Comparison of ENCODE assay signal across 17 cellular contexts in the genomic region with DNA sequence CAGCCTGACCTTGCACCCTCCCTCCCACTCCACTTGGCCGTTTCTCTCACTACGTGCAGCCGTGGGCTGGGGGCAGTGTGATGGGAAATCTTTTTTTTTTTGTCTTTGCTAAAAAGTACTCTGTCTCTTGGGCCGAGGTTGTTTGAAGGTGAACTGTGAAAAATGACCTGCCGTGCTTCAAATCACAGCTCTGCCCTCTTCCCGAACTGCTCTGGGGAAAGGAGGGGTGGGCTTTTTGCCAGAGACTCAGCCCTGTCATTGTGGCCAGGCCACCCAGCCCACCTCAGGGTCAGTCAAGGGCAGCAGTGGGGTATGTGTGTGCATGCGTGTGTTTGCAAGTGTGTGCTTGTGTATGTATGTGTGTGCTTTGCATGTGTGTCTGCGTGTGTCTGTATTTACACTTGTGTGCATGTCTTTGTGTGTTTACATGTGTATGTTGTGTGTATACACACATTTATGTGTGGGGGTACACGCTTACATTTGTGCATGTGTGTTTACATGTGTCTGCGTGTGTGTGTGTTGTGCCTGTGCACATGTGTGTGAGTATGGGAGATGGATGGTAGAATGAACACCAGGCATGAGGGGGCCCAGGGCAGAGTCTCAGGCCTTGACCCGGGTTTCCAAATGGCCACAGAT.
DNase-seq lines count a peak whose midpoint lies in the region; ATAC-seq, FAIRE-seq and TF ChIP-seq lines count a peak whose summit lies in the region.
"Had no signal": no experiment of that assay in that cellular context is flagged by ENCODE, and none has a peak within 500 bp of the region (broad histone marks: within the 10 kb centered on the region; RNA-seq: fewer than 3 reads in every experiment).

No MANE protein-coding gene starts in this region.

- no peak for TF ChIP-seq EP300 in sigmoid colon (IDR thresholded peaks at IDR 0.05)

- H3K4me3 ChIP-seq in body of pancreas (no peak overlapping the region), liver (ENCODE audit: low read depth in 1 of 3, low read length in 3 of 3) (no peak overlapping the region), sigmoid colon (no peak overlapping the region)

- H3K27ac ChIP-seq in body of pancreas = no peak overlapping the region
- H3K27ac ChIP-seq in liver (ENCODE audit: low read depth in 1 of 2, low read length in 2 of 2) = peak overlapping the region; percentile 45 to 66
- peak overlapping the region; percentile 30 to 75 (median 54) for H3K27ac ChIP-seq in sigmoid colon

- no peaks in the 10 kb centered on the region for H3K36me3 ChIP-seq in body of pancreas (replicated peaks in 1 of 2; ENCODE audit: insufficient read depth in 1 of 2, low read depth in 2 of 2)
- H3K36me3 ChIP-seq in liver (ENCODE audit: control insufficient read depth in 4 of 4, insufficient read depth in 3 of 4, low read depth in 1 of 4, low read length in 3 of 4) = no peaks in the 10 kb centered on the region
- H3K36me3 ChIP-seq in sigmoid colon = no peaks in the 10 kb centered on the region

- TF ChIP-seq POLR2A in GM12891 (IDR thresholded peaks at IDR 0.05; ENCODE audit: low read depth, low read length) (no peak), body of pancreas (IDR thresholded peaks at IDR 0.05) (no peak), sigmoid colon (IDR thresholded peaks at IDR 0.05) (no peak)

- peak; percentile 66 for FAIRE-seq in GM12891 (lab: Jason Lieb, UNC)
- FAIRE-seq: D721Med, GM18507 had no signal

- DNase-seq in GM12891 (ENCODE audit: insufficient read length, low spot score) (no peak), body of pancreas (no peak), sigmoid colon (peak; percentile 48), RPMI8226 (no peak)
- DNase-seq in activated T-cell treated with anti-CD3 and anti-CD28 coated beads, Interleukin-2, amount 50 U/mL, for 1 hour = no peak
- DNase-seq in central memory CD4-positive, alpha-beta T cell = no peak
- DNase-seq: activated B cell treated with CpG ODN at 0.5 μM for 24 hours, activated gamma-delta T cell treated with Interleukin-2 at 50 U/mL for 16 hours, GOT3, midbrain, NCI-H69, PC-3 had no signal

- no peak for TF ChIP-seq CTCF in body of pancreas (IDR thresholded peaks at IDR 0.05)
- TF ChIP-seq CTCF in liver (IDR thresholded peaks at IDR 0.05; ENCODE audit: low read depth, low read length, missing input control) = no peak
- no peak for TF ChIP-seq CTCF in sigmoid colon (IDR thresholded peaks at IDR 0.05)

- no peaks in the 10 kb centered on the region for H3K4me1 ChIP-seq in body of pancreas
- H3K4me1 ChIP-seq in liver (ENCODE audit: control insufficient read depth in 4 of 4, insufficient read depth in 4 of 4, low read length in 3 of 4) = peaks cover 4 to 14% (median 10%) of the 10 kb centered on the region in 4 donors
- H3K4me1 ChIP-seq in sigmoid colon = peaks cover 0 to 14% (median 13%) of the 10 kb centered on the region in 4 donors

- no peak overlapping the region for H3K9ac ChIP-seq in liver (ENCODE audit: low read depth in 1 of 2, low read length in 2 of 2)

- TF ChIP-seq RAD21 in liver (IDR thresholded peaks at IDR 0.05) = no peak

- no peaks in the 10 kb centered on the region for H3K27me3 ChIP-seq in body of pancreas
- no peaks in the 10 kb centered on the region for H3K27me3 ChIP-seq in liver (ENCODE audit: control insufficient read depth in 4 of 4, insufficient read depth in 4 of 4, low read length in 3 of 4)
- no peaks in the 10 kb centered on the region for H3K27me3 ChIP-seq in sigmoid colon
- H3K27me3 ChIP-seq: foreskin keratinocyte had no signal

- ATAC-seq in body of pancreas (peak; percentile 18), HG02884 (IDR thresholded peaks at IDR 0.05; ENCODE audit: unreplicated experiment) (no peak)
- ATAC-seq: PC-3 had no signal

- intact Hi-C loops in body of pancreas (cut with DNase I) = no loop called here
- intact Hi-C loops in sigmoid colon (cut with DNase I) = no loop called here

- H3K9me3 ChIP-seq in body of pancreas (no peaks in the 10 kb centered on the region), liver (ENCODE audit: control insufficient read depth in 4 of 4, low read length in 3 of 4) (no peaks in the 10 kb centered on the region), sigmoid colon (no peaks in the 10 kb centered on the region)

- 58 to 65% methylated on average over 11 of the region's 11 CpGs for WGBS in body of pancreas, 2 donors
- WGBS in liver = 63% methylated on average over 11 of the region's 11 CpGs
- WGBS in sigmoid colon, 2 donors = 80 to 83% methylated on average over 11 of the region's 11 CpGs

TF ChIP-seq in GM12891, 5 proteins besides CTCF, POLR2A, EP300 and RAD21:
- TF ChIP-seq SPI1 (IDR thresholded peaks at IDR 0.05; ENCODE audit: low read depth, low read length) (no peak), POLR2AphosphoS5 (IDR thresholded peaks at IDR 0.05; ENCODE audit: low read depth, low read length) (no peak), PAX5 (IDR thresholded peaks at IDR 0.05; ENCODE audit: insufficient read depth, low read length, severe bottlenecking) (no peak), TAF1 (IDR thresholded peaks at IDR 0.05; ENCODE audit: low read depth, low read length) (no peak), POU2F2 (IDR thresholded peaks at IDR 0.05; ENCODE audit: low read depth, low read length) (no peak)

TF ChIP-seq in liver, 16 proteins besides CTCF, POLR2A, EP300 and RAD21:
- TF ChIP-seq HNF4A (conservative IDR thresholded peaks at IDR 0.05) (peak in 1 of 2 donors; percentile 85), SP1 (IDR thresholded peaks at IDR 0.05) (no peak), YY1 (IDR thresholded peaks at IDR 0.05) (peak; percentile 57)
- TF ChIP-seq, protein P1, sequence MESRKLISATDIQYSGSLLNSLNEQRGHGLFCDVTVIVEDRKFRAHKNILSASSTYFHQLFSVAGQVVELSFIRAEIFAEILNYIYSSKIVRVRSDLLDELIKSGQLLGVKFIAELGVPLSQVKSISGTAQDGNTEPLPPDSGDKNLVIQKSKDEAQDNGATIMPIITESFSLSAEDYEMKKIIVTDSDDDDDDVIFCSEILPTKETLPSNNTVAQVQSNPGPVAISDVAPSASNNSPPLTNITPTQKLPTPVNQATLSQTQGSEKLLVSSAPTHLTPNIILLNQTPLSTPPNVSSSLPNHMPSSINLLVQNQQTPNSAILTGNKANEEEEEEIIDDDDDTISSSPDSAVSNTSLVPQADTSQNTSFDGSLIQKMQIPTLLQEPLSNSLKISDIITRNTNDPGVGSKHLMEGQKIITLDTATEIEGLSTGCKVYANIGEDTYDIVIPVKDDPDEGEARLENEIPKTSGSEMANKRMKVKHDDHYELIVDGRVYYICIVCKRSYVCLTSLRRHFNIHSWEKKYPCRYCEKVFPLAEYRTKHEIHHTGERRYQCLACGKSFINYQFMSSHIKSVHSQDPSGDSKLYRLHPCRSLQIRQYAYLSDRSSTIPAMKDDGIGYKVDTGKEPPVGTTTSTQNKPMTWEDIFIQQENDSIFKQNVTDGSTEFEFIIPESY (IDR thresholded peaks at IDR 0.05) = no peak

Comparison
In these comparisons a context has a peak if more than half of its experiments do, and no peak if none do; other contexts are left out.
1. H3K27ac ChIP-seq: peak in liver (2 of 2) and sigmoid colon (4 of 4); none in body of pancreas (0 of 4).